Comparison of ENCODE assay signal across 14 cellular contexts in genomic region chr1:204087181-204087892, GRCh38. TPM values are rescaled to one million over a fixed set of nuclear protein-coding genes. Genes with fewer than 3 reads are reported as not detected.
DNase-seq lines count a peak whose midpoint lies in the region; ATAC-seq and TF ChIP-seq lines count a peak whose summit lies in the region.
"Had no signal": no experiment of that assay in that cellular context is flagged by ENCODE, and none has a peak within 500 bp of the region (broad histone marks: within the 10 kb centered on the region; RNA-seq: fewer than 3 reads in every experiment).

No MANE protein-coding gene starts in this region.

- TF ChIP-seq POLR2A in gastroesophageal sphincter (IDR thresholded peaks at IDR 0.05) (no peak), sigmoid colon (IDR thresholded peaks at IDR 0.05) (no peak), uterus (IDR thresholded peaks at IDR 0.05) (no peak)

- H3K4me3 ChIP-seq in heart right ventricle (no peak overlapping the region), gastroesophageal sphincter (no peak overlapping the region), sigmoid colon (peak overlapping the region in 1 of 4 donors; percentile 5), uterus (peak overlapping the region in 1 of 2 donors; percentile 24)

- TF ChIP-seq EP300 in gastroesophageal sphincter (IDR thresholded peaks at IDR 0.05) (no peak), sigmoid colon (IDR thresholded peaks at IDR 0.05) (no peak)

- H3K36me3 ChIP-seq in heart right ventricle (peaks cover 0 to 5% (median 0%) of the 10 kb centered on the region in 9 donors), gastroesophageal sphincter (no peaks in the 10 kb centered on the region), sigmoid colon (no peaks in the 10 kb centered on the region), uterus (no peaks in the 10 kb centered on the region)

- TF ChIP-seq CTCF in heart right ventricle (IDR thresholded peaks at IDR 0.05) (no peak), gastroesophageal sphincter (IDR thresholded peaks at IDR 0.05) (no peak), sigmoid colon (IDR thresholded peaks at IDR 0.05) (no peak), uterus (IDR thresholded peaks at IDR 0.05) (no peak)

- peaks cover 25 to 100% (median 68%) of the 10 kb centered on the region in 9 donors for H3K4me1 ChIP-seq in heart right ventricle
- H3K4me1 ChIP-seq in gastroesophageal sphincter, result peaks cover 0 to 98% (median 35%) of the 10 kb centered on the region in 3 donors
- H3K4me1 ChIP-seq in sigmoid colon, result peaks cover 0 to 98% (median 90%) of the 10 kb centered on the region in 4 donors
- H3K4me1 ChIP-seq in uterus, result peaks cover 27 to 60% of the 10 kb centered on the region in 2 donors

- WGBS in heart right ventricle, 2 donors, result 79 to 88% methylated on average over 8 of the region's 8 CpGs
- 73% methylated on average over 7 of the region's 8 CpGs; no CpG with 5 or more reads in 1 of the 2 donors for WGBS in gastroesophageal sphincter (ENCODE audit: low coverage in 1 of 2), 2 donors
- WGBS in sigmoid colon, 2 donors, result 88 to 89% methylated on average over 8 of the region's 8 CpGs

- DNase-seq in heart right ventricle (no peak), left cardiac atrium (no peak), sigmoid colon (no peak), uterus (no peak), MV-4-11 (lab: John Stamatoyannopoulos, UW) (no peak), NCI-H2081 (lab: John Stamatoyannopoulos, UW) (no peak)
- DNase-seq in activated CD4-positive, CD25-positive, alpha-beta regulatory T cell treated with anti-CD3 and anti-CD28 coated beads, Interleukin-2, amount 50 U/mL, for 72 hours, result no peak
- DNase-seq: activated CD4-positive, alpha-beta T cell treated with anti-CD3 and anti-CD28 coated beads for 36 hours; effector memory CD4-positive, alpha-beta T cell; NCI-H187 treated with DMSO at 0.1 percent for 48 hours; NCI-H748 treated with DMSO at 0.1 percent for 48 hours; T-helper 17 cell had no signal

- H3K9me3 ChIP-seq in heart right ventricle (no peaks in the 10 kb centered on the region), gastroesophageal sphincter (no peaks in the 10 kb centered on the region), sigmoid colon (no peaks in the 10 kb centered on the region), uterus (no peaks in the 10 kb centered on the region)

- H3K27me3 ChIP-seq in heart right ventricle, result no peaks in the 10 kb centered on the region
- H3K27me3 ChIP-seq in gastroesophageal sphincter, result no peaks in the 10 kb centered on the region
- no peaks in the 10 kb centered on the region for H3K27me3 ChIP-seq in sigmoid colon
- no peaks in the 10 kb centered on the region for H3K27me3 ChIP-seq in uterus

- peak overlapping the region in 9 of 10 donors; percentile 19 to 79 (median 52) for H3K27ac ChIP-seq in heart right ventricle
- peak overlapping the region in 3 of 4 donors; percentile 76 to 82 (median 82) for H3K27ac ChIP-seq in gastroesophageal sphincter
- peak overlapping the region; percentile 81 to 98 (median 96) for H3K27ac ChIP-seq in sigmoid colon
- H3K27ac ChIP-seq in uterus, result peak overlapping the region; percentile 94 to 99

- intact Hi-C loops in heart right ventricle (cut with DNase I) (loop anchor here in 1 of 10 donors (5.0 kb wide), 1 partner anchor 35 kb away; no protein-coding TSS in a partner anchor), left cardiac atrium (cut with DNase I) (no loop called here), sigmoid colon (cut with DNase I) (loop anchor here (10.0 kb wide), 1 partner anchor 293 kb away; the partner anchor contains the start of genes ZBED6 and ZC3H11A), uterus (cut with DNase I; ENCODE audit: low total_unique reads) (no loop called here)

- ATAC-seq in heart right ventricle (peak in 1 of 8 donors; percentile 14), left cardiac atrium (no peak), gastroesophageal sphincter (no peak)
- ATAC-seq: activated CD4-positive, alpha-beta T cell treated with anti-CD3 and anti-CD28 coated beads for 36 hours; T-helper 17 cell had no signal

RNA-seq across cellular contexts. Expression of gene SOX13, which starts 14.4 kb away (rescaled TPM):
- 10 to 100 TPM in 8 of 10 donors, 1 to 10 TPM in 2; 7.3 to 18.6 (median 12.1) TPM for total RNA-seq in heart right ventricle
- polyA plus RNA-seq in heart right ventricle, result 10 to 100 TPM in 1 of 2 donors, 1 to 10 TPM in 1; 8.6 to 14.7 TPM
- 10 to 100 TPM; 14.0 to 14.4 TPM for total RNA-seq in left cardiac atrium
- 10 to 100 TPM; 15.3 to 20.4 (median 17.3) TPM for total RNA-seq in gastroesophageal sphincter
- total RNA-seq in sigmoid colon, result 10 to 100 TPM; 28.5 to 58.4 (median 30.0) TPM
- polyA plus RNA-seq in sigmoid colon, result 10 to 100 TPM in 1 of 3 donors, 1 to 10 TPM in 2; 9.6 to 15.5 (median 9.7) TPM
- total RNA-seq in uterus, result 100 to 1,000 TPM in 1 of 4 donors, 10 to 100 TPM in 3; 15.7 to 139 (median 37.9) TPM
- total RNA-seq: G401 had no signal
